ENCODE assay signal across 1 cellular context in the genomic region with DNA sequence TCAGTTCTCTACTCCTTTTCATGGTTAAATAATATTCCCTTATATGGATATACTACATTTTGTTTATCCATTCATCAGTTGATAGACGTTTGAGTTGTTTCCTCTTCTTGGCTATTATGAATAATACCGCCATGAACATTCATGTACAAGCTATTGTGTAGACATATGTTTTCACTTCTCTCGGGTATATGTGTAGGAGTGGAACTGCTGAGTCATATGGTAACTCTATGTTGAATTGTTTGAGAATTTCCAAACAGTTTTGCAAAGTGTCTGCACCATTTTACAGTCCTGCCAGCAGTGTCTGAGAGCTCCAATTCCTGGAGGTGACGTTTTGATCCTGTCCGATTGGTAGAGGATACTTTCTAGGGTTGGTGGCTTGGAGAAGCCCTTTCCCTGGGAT.
TF ChIP-seq lines count a peak whose summit lies in the region.

No MANE protein-coding gene starts in this region.

TF ChIP-seq in GM23338, 12 proteins besides CTCF, POLR2A, EP300 and RAD21 (continued from another document):
- TF ChIP-seq, protein P1, sequence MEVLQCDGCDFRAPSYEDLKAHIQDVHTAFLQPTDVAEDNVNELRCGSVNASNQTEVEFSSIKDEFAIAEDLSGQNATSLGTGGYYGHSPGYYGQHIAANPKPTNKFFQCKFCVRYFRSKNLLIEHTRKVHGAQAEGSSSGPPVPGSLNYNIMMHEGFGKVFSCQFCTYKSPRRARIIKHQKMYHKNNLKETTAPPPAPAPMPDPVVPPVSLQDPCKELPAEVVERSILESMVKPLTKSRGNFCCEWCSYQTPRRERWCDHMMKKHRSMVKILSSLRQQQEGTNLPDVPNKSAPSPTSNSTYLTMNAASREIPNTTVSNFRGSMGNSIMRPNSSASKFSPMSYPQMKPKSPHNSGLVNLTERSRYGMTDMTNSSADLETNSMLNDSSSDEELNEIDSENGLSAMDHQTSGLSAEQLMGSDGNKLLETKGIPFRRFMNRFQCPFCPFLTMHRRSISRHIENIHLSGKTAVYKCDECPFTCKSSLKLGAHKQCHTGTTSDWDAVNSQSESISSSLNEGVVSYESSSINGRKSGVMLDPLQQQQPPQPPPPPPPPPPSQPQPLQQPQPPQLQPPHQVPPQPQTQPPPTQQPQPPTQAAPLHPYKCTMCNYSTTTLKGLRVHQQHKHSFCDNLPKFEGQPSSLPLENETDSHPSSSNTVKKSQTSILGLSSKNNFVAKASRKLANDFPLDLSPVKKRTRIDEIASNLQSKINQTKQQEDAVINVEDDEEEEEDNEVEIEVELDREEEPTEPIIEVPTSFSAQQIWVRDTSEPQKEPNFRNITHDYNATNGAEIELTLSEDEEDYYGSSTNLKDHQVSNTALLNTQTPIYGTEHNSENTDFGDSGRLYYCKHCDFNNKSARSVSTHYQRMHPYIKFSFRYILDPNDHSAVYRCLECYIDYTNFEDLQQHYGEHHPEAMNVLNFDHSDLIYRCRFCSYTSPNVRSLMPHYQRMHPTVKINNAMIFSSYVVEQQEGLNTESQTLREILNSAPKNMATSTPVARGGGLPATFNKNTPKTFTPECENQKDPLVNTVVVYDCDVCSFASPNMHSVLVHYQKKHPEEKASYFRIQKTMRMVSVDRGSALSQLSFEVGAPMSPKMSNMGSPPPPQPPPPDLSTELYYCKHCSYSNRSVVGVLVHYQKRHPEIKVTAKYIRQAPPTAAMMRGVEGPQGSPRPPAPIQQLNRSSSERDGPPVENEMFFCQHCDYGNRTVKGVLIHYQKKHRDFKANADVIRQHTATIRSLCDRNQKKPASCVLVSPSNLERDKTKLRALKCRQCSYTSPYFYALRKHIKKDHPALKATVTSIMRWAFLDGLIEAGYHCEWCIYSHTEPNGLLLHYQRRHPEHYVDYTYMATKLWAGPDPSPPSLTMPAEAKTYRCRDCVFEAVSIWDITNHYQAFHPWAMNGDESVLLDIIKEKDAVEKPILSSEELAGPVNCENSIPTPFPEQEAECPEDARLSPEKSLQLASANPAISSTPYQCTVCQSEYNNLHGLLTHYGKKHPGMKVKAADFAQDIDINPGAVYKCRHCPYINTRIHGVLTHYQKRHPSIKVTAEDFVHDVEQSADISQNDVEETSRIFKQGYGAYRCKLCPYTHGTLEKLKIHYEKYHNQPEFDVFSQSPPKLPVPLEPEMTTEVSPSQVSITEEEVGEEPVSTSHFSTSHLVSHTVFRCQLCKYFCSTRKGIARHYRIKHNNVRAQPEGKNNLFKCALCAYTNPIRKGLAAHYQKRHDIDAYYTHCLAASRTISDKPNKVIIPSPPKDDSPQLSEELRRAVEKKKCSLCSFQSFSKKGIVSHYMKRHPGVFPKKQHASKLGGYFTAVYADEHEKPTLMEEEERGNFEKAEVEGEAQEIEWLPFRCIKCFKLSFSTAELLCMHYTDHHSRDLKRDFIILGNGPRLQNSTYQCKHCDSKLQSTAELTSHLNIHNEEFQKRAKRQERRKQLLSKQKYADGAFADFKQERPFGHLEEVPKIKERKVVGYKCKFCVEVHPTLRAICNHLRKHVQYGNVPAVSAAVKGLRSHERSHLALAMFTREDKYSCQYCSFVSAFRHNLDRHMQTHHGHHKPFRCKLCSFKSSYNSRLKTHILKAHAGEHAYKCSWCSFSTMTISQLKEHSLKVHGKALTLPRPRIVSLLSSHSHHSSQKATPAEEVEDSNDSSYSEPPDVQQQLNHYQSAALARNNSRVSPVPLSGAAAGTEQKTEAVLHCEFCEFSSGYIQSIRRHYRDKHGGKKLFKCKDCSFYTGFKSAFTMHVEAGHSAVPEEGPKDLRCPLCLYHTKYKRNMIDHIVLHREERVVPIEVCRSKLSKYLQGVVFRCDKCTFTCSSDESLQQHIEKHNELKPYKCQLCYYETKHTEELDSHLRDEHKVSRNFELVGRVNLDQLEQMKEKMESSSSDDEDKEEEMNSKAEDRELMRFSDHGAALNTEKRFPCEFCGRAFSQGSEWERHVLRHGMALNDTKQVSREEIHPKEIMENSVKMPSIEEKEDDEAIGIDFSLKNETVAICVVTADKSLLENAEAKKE (CRISPR knock-in tag; IDR thresholded peaks at IDR 0.05), result no peak
- TF ChIP-seq EZH2phosphoT487 (IDR thresholded peaks at IDR 0.05; ENCODE audit: unreplicated experiment) (no peak), POLR2AphosphoS5 (IDR thresholded peaks at IDR 0.05; ENCODE audit: low read depth) (no peak), CREB1 (CRISPR knock-in tag; IDR thresholded peaks at IDR 0.05; ENCODE audit: low read depth) (no peak), EZH2 (IDR thresholded peaks at IDR 0.05; ENCODE audit: low read depth, unreplicated experiment) (no peak)
